ENCODE assay signal across 1 cellular context in genomic region chr10:95694665-95695064, GRCh38.
TF ChIP-seq lines count a peak whose summit lies in the region.

No MANE protein-coding gene starts in this region.

TF ChIP-seq in HCT116, 20 proteins besides CTCF, POLR2A, EP300 and RAD21 (continued from another document):
- TF ChIP-seq REST (IDR thresholded peaks at IDR 0.05; ENCODE audit: low read depth): no peak
